In the genomic region with DNA sequence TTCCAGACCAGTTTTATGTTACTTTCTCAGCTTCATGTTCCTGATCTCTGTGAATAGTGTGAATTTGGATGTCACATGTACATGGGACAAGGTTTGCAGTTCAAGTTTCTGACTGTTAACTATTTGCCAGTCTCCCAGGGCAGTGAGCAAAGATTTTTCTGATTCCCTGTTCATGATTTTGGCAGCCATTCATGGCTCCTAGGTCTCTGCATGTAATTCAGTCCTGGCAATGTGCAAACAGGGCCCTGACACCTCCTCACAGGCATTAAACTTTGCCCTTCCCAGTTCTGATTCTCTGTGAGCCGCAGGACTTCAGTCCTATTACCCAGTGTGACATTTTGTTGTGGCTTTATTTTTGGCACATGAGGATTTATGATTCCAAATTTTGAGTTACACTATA, we compare ENCODE assay signal across 2 cellular contexts.
A peak's percentile ranks its signal among the peaks of the same experiment; 100 is the strongest.
TF ChIP-seq lines count a peak whose summit lies in the region.

No MANE protein-coding gene starts in this region.

TF ChIP-seq in liver, 16 proteins besides CTCF, POLR2A, EP300 and RAD21 (continued from another document):
- no peak for TF ChIP-seq NR2F2 (IDR thresholded peaks at IDR 0.05)
- peak; percentile 74 for TF ChIP-seq HNF4G (IDR thresholded peaks at IDR 0.05)
- TF ChIP-seq SP1 (IDR thresholded peaks at IDR 0.05), result peak; percentile 80
- peak; percentile 63 for TF ChIP-seq FOXA2 (IDR thresholded peaks at IDR 0.05)
- TF ChIP-seq GABPA (IDR thresholded peaks at IDR 0.05 in 1 of 2, conservative IDR thresholded peaks at IDR 0.05 in 1 of 2), result no peak
- TF ChIP-seq, protein P1, sequence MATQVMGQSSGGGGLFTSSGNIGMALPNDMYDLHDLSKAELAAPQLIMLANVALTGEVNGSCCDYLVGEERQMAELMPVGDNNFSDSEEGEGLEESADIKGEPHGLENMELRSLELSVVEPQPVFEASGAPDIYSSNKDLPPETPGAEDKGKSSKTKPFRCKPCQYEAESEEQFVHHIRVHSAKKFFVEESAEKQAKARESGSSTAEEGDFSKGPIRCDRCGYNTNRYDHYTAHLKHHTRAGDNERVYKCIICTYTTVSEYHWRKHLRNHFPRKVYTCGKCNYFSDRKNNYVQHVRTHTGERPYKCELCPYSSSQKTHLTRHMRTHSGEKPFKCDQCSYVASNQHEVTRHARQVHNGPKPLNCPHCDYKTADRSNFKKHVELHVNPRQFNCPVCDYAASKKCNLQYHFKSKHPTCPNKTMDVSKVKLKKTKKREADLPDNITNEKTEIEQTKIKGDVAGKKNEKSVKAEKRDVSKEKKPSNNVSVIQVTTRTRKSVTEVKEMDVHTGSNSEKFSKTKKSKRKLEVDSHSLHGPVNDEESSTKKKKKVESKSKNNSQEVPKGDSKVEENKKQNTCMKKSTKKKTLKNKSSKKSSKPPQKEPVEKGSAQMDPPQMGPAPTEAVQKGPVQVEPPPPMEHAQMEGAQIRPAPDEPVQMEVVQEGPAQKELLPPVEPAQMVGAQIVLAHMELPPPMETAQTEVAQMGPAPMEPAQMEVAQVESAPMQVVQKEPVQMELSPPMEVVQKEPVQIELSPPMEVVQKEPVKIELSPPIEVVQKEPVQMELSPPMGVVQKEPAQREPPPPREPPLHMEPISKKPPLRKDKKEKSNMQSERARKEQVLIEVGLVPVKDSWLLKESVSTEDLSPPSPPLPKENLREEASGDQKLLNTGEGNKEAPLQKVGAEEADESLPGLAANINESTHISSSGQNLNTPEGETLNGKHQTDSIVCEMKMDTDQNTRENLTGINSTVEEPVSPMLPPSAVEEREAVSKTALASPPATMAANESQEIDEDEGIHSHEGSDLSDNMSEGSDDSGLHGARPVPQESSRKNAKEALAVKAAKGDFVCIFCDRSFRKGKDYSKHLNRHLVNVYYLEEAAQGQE (IDR thresholded peaks at IDR 0.05), result peak; percentile 77
- TF ChIP-seq FOXA1 (IDR thresholded peaks at IDR 0.05), result peak; percentile 68
- TF ChIP-seq EGR1 (IDR thresholded peaks at IDR 0.05; ENCODE audit: low read depth in 2 of 2), result no peak
- TF ChIP-seq, protein P2, sequence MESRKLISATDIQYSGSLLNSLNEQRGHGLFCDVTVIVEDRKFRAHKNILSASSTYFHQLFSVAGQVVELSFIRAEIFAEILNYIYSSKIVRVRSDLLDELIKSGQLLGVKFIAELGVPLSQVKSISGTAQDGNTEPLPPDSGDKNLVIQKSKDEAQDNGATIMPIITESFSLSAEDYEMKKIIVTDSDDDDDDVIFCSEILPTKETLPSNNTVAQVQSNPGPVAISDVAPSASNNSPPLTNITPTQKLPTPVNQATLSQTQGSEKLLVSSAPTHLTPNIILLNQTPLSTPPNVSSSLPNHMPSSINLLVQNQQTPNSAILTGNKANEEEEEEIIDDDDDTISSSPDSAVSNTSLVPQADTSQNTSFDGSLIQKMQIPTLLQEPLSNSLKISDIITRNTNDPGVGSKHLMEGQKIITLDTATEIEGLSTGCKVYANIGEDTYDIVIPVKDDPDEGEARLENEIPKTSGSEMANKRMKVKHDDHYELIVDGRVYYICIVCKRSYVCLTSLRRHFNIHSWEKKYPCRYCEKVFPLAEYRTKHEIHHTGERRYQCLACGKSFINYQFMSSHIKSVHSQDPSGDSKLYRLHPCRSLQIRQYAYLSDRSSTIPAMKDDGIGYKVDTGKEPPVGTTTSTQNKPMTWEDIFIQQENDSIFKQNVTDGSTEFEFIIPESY (IDR thresholded peaks at IDR 0.05), result peak; percentile 80
TF ChIP-seq in liver: peak in this region for 12.

TF ChIP-seq in HepG2, 621 proteins besides CTCF, POLR2A, EP300 and RAD21:
- TF ChIP-seq, protein P3, sequence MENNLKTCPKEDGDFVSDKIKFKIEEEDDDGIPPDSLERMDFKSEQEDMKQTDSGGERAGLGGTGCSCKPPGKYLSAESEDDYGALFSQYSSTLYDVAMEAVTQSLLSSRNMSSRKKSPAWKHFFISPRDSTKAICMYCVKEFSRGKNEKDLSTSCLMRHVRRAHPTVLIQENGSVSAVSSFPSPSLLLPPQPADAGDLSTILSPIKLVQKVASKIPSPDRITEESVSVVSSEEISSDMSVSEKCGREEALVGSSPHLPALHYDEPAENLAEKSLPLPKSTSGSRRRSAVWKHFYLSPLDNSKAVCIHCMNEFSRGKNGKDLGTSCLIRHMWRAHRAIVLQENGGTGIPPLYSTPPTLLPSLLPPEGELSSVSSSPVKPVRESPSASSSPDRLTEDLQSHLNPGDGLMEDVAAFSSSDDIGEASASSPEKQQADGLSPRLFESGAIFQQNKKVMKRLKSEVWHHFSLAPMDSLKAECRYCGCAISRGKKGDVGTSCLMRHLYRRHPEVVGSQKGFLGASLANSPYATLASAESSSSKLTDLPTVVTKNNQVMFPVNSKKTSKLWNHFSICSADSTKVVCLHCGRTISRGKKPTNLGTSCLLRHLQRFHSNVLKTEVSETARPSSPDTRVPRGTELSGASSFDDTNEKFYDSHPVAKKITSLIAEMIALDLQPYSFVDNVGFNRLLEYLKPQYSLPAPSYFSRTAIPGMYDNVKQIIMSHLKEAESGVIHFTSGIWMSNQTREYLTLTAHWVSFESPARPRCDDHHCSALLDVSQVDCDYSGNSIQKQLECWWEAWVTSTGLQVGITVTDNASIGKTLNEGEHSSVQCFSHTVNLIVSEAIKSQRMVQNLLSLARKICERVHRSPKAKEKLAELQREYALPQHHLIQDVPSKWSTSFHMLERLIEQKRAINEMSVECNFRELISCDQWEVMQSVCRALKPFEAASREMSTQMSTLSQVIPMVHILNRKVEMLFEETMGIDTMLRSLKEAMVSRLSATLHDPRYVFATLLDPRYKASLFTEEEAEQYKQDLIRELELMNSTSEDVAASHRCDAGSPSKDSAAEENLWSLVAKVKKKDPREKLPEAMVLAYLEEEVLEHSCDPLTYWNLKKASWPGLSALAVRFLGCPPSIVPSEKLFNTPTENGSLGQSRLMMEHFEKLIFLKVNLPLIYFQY (CRISPR knock-in tag; IDR thresholded peaks at IDR 0.05; ENCODE audit: borderline replicate concordance), result no peak
- TF ChIP-seq DMAP1 (CRISPR knock-in tag; IDR thresholded peaks at IDR 0.05) (no peak), ZNF598 (CRISPR knock-in tag; IDR thresholded peaks at IDR 0.05; ENCODE audit: borderline replicate concordance) (no peak), POLR2G (IDR thresholded peaks at IDR 0.05; ENCODE audit: low read depth, low read length) (no peak), MYC (CRISPR knock-in tag; IDR thresholded peaks at IDR 0.05; ENCODE audit: borderline replicate concordance) (no peak), ZNF558 (CRISPR knock-in tag; IDR thresholded peaks at IDR 0.05; ENCODE audit: borderline replicate concordance) (no peak), ZNF776 (CRISPR knock-in tag; IDR thresholded peaks at IDR 0.05) (no peak), ZNF619 (CRISPR knock-in tag; IDR thresholded peaks at IDR 0.05) (no peak)
- TF ChIP-seq, protein P4, sequence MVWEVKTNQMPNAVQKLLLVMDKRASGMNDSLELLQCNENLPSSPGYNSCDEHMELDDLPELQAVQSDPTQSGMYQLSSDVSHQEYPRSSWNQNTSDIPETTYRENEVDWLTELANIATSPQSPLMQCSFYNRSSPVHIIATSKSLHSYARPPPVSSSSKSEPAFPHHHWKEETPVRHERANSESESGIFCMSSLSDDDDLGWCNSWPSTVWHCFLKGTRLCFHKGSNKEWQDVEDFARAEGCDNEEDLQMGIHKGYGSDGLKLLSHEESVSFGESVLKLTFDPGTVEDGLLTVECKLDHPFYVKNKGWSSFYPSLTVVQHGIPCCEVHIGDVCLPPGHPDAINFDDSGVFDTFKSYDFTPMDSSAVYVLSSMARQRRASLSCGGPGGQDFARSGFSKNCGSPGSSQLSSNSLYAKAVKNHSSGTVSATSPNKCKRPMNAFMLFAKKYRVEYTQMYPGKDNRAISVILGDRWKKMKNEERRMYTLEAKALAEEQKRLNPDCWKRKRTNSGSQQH (CRISPR knock-in tag; IDR thresholded peaks at IDR 0.05; ENCODE audit: low read depth), result no peak
- TF ChIP-seq, protein P5, sequence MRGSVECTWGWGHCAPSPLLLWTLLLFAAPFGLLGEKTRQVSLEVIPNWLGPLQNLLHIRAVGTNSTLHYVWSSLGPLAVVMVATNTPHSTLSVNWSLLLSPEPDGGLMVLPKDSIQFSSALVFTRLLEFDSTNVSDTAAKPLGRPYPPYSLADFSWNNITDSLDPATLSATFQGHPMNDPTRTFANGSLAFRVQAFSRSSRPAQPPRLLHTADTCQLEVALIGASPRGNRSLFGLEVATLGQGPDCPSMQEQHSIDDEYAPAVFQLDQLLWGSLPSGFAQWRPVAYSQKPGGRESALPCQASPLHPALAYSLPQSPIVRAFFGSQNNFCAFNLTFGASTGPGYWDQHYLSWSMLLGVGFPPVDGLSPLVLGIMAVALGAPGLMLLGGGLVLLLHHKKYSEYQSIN (CRISPR knock-in tag; IDR thresholded peaks at IDR 0.05; ENCODE audit: borderline replicate concordance), result no peak
